2 cellular contexts compared by ENCODE assay signal in the genomic region with DNA sequence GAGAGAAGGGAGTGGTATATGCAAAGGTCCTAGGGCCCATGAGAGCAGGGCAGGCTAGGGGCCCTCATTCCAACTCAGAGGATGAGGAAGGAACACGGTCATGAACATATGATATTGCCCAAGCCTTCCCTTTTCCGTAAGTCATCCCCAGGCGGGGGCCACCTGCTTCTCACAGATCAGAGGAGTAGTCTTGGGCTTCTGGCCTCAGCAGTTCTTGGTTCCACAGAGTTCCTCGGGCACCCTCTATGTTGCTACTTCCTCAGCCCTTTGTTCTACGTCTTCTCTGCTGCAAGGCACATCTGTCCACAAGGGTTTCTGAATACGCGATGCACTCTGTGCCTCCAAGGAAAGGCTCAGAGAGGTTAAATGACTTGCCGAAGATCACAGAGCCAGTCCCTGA.
TF ChIP-seq lines count a peak whose summit lies in the region.

No MANE protein-coding gene starts in this region.

TF ChIP-seq in H1, 55 proteins besides CTCF, POLR2A, EP300 and RAD21:
- TF ChIP-seq RXRA (IDR thresholded peaks at IDR 0.05; ENCODE audit: insufficient read depth, low read depth, low read length) (no peak), HDAC2 (IDR thresholded peaks at IDR 0.05; ENCODE audit: borderline replicate concordance in 1 of 2, low read depth in 2 of 2, low read length in 2 of 2) (no peak), FOSL1 (IDR thresholded peaks at IDR 0.05; ENCODE audit: insufficient read depth, low read depth, low read length) (no peak), CREB1 (IDR thresholded peaks at IDR 0.05) (no peak), PHF8 (conservative IDR thresholded peaks at IDR 0.05; ENCODE audit: low read depth, low read length) (no peak), TAF7 (optimal IDR thresholded peaks at IDR 0.05; ENCODE audit: borderline replicate concordance, low read depth, low read length) (no peak), SRF (IDR thresholded peaks at IDR 0.05; ENCODE audit: low read depth, low read length) (no peak), TAF1 (IDR thresholded peaks at IDR 0.05; ENCODE audit: low read depth, low read length) (no peak), GABPA (IDR thresholded peaks at IDR 0.05; ENCODE audit: borderline replicate concordance, insufficient read depth, low read length) (no peak), RFX5 (IDR thresholded peaks at IDR 0.05; ENCODE audit: borderline replicate concordance, low read depth, low read length) (no peak), CHD1 (IDR thresholded peaks at IDR 0.05; ENCODE audit: low read depth, low read length) (no peak), NRF1 (IDR thresholded peaks at IDR 0.05; ENCODE audit: low read depth, low read length) (no peak), TCF12 (IDR thresholded peaks at IDR 0.05; ENCODE audit: low read depth, low read length) (no peak), BACH1 (IDR thresholded peaks at IDR 0.05; ENCODE audit: low read length) (no peak), SAP30 (IDR thresholded peaks at IDR 0.05; ENCODE audit: insufficient read depth, insufficient replicate concordance, low read length) (no peak), EZH2 (IDR thresholded peaks at IDR 0.05; ENCODE audit: low read depth, low read length, severe bottlenecking) (no peak), TBP (IDR thresholded peaks at IDR 0.05; ENCODE audit: low read depth, low read length) (no peak), KDM4A (IDR thresholded peaks at IDR 0.05; ENCODE audit: low read depth, low read length, severe bottlenecking) (no peak), SIX5 (IDR thresholded peaks at IDR 0.05; ENCODE audit: low read depth, low read length) (no peak), E2F6 (IDR thresholded peaks at IDR 0.05) (no peak)

TF ChIP-seq in WTC11, 78 proteins besides CTCF, POLR2A, EP300 and RAD21:
- TF ChIP-seq NR3C1 (CRISPR knock-in tag; conservative IDR thresholded peaks at IDR 0.05; ENCODE audit: low read depth) (no peak), RELA (CRISPR knock-in tag; IDR thresholded peaks at IDR 0.05; ENCODE audit: borderline replicate concordance) (no peak)
- TF ChIP-seq, protein P1, sequence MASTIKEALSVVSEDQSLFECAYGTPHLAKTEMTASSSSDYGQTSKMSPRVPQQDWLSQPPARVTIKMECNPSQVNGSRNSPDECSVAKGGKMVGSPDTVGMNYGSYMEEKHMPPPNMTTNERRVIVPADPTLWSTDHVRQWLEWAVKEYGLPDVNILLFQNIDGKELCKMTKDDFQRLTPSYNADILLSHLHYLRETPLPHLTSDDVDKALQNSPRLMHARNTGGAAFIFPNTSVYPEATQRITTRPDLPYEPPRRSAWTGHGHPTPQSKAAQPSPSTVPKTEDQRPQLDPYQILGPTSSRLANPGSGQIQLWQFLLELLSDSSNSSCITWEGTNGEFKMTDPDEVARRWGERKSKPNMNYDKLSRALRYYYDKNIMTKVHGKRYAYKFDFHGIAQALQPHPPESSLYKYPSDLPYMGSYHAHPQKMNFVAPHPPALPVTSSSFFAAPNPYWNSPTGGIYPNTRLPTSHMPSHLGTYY (CRISPR knock-in tag; IDR thresholded peaks at IDR 0.05) = no peak
